In genomic region chr12:22282283-22282682, GRCh38 we compare ENCODE assay signal across 10 cellular contexts. TPM values are rescaled to one million over a fixed set of nuclear protein-coding genes. Genes with fewer than 3 reads are reported as not detected.
DNase-seq lines count a peak whose midpoint lies in the region; ATAC-seq and TF ChIP-seq lines count a peak whose summit lies in the region.
"Had no signal": no experiment of that assay in that cellular context is flagged by ENCODE, and none has a peak within 500 bp of the region (broad histone marks: within the 10 kb centered on the region; RNA-seq: fewer than 3 reads in every experiment).

No MANE protein-coding gene starts in this region.

- no peak for TF ChIP-seq CTCF in gastroesophageal sphincter (IDR thresholded peaks at IDR 0.05)

- no peak for TF ChIP-seq POLR2A in gastroesophageal sphincter (IDR thresholded peaks at IDR 0.05)

- H3K4me3 ChIP-seq in gastroesophageal sphincter, result peak overlapping the region; percentile 25 to 31

- no peaks in the 10 kb centered on the region for H3K9me3 ChIP-seq in gastroesophageal sphincter

- H3K36me3 ChIP-seq in gastroesophageal sphincter, result no peaks in the 10 kb centered on the region

- peaks cover 0 to 34% (median 0%) of the 10 kb centered on the region in 3 donors for H3K4me1 ChIP-seq in gastroesophageal sphincter

- peak; percentile 74 for ATAC-seq in gastroesophageal sphincter
- no peak for ATAC-seq in HG03520 (IDR thresholded peaks at IDR 0.05; ENCODE audit: unreplicated experiment)
- no peak for ATAC-seq in HG03432 (IDR thresholded peaks at IDR 0.05; ENCODE audit: unreplicated experiment)
- ATAC-seq: HCT116 had no signal

- WGBS in gastroesophageal sphincter (ENCODE audit: low coverage in 1 of 2), 2 donors, result 28 to 38% methylated on average over 6 of the region's 6 CpGs

- H3K27ac ChIP-seq in gastroesophageal sphincter, result peak overlapping the region; percentile 52 to 77 (median 63)

- peak; percentile 88 for DNase-seq in EH (ENCODE audit: low read depth)
- peak; percentile 88 for DNase-seq in amniotic epithelial cell (ENCODE audit: low read depth)
- DNase-seq in renal cortical epithelial cell (ENCODE audit: low read depth), result peak; percentile 89
- no peak for DNase-seq in globus pallidus (ENCODE audit: low spot score)
- no peak for DNase-seq in GF-D8 (lab: John Stamatoyannopoulos, UW)
- DNase-seq: CD4-positive, CD25-positive, alpha-beta regulatory T cell had no signal

- TF ChIP-seq EP300 in gastroesophageal sphincter (IDR thresholded peaks at IDR 0.05), result no peak

- no peaks in the 10 kb centered on the region for H3K27me3 ChIP-seq in gastroesophageal sphincter

RNA-seq across cellular contexts. Expression of gene ST8SIA1, which starts 52.2 kb away (rescaled TPM):
- total RNA-seq in gastroesophageal sphincter (10 to 100 TPM in 3 of 4 donors, 1 to 10 TPM in 1; 9.4 to 19.9 (median 14.3) TPM), renal cortical epithelial cell (0.20 and 0.52 TPM in 2 replicates)

Comparison
In these comparisons a context has a peak if more than half of its experiments do, and no peak if none do; other contexts are left out.
1. DNase-seq: peak in EH (single experiment), amniotic epithelial cell (single experiment) and renal cortical epithelial cell (single experiment); none in globus pallidus (single experiment) and GF-D8 (single experiment).